In genomic region chr16:9159839-9160550, GRCh38 we compare ENCODE assay signal across 1 cellular context.
TF ChIP-seq lines count a peak whose summit lies in the region.

No MANE protein-coding gene starts in this region.

TF ChIP-seq in HEK293, 187 proteins besides CTCF, POLR2A, EP300 and RAD21 (continued from another document and continues in another):
- TF ChIP-seq ZBTB11 (tag by site-specific recombination; conservative IDR thresholded peaks at IDR 0.05; ENCODE audit: low read depth) (no peak), ZNF660 (tag by site-specific recombination; IDR thresholded peaks at IDR 0.05) (no peak), ZBTB17 (tag by site-specific recombination; IDR thresholded peaks at IDR 0.05) (peak; percentile 30; the same call in 1 of the 2 replicates), RBAK (tag by site-specific recombination; IDR thresholded peaks at IDR 0.05) (no peak), ZNF155 (tag by site-specific recombination; IDR thresholded peaks at IDR 0.05) (no peak), WT1 (tag by site-specific recombination; IDR thresholded peaks at IDR 0.05) (no peak), KLF8 (tag by site-specific recombination; IDR thresholded peaks at IDR 0.05) (no peak), IKZF3 (tag by site-specific recombination; IDR thresholded peaks at IDR 0.05) (no peak), ZBTB1 (tag by site-specific recombination; IDR thresholded peaks at IDR 0.05) (no peak), FEZF1 (tag by site-specific recombination; IDR thresholded peaks at IDR 0.05) (no peak), ZNF837 (tag by site-specific recombination; IDR thresholded peaks at IDR 0.05) (no peak), ZFP41 (tag by site-specific recombination; IDR thresholded peaks at IDR 0.05; ENCODE audit: borderline replicate concordance) (no peak), ZNF146 (tag by site-specific recombination; IDR thresholded peaks at IDR 0.05) (no peak), ZNF138 (tag by site-specific recombination; IDR thresholded peaks at IDR 0.05; ENCODE audit: borderline replicate concordance) (no peak), ZNF654 (tag by site-specific recombination; IDR thresholded peaks at IDR 0.05; ENCODE audit: low read depth) (peak; percentile 88), ZNF398 (tag by site-specific recombination; IDR thresholded peaks at IDR 0.05) (no peak), ZNF777 (tag by site-specific recombination; IDR thresholded peaks at IDR 0.05; ENCODE audit: borderline replicate concordance) (no peak), PRDM10 (tag by site-specific recombination; IDR thresholded peaks at IDR 0.05) (no peak), ZNF639 (tag by site-specific recombination; IDR thresholded peaks at IDR 0.05) (no peak), ELK4 (IDR thresholded peaks at IDR 0.05; ENCODE audit: borderline replicate concordance, low read depth, low read length) (no peak), ZNF768 (tag by site-specific recombination; IDR thresholded peaks at IDR 0.05) (no peak), KLF1 (tag by site-specific recombination; IDR thresholded peaks at IDR 0.05) (no peak), ZBTB26 (tag by site-specific recombination; optimal IDR thresholded peaks at IDR 0.05) (no peak), ZNF335 (tag by site-specific recombination; conservative IDR thresholded peaks at IDR 0.05) (peak; percentile 47; the same call in 1 of the 2 replicates), REST (tag by site-specific recombination; IDR thresholded peaks at IDR 0.05) (no peak), PRDM1 (tag by site-specific recombination; IDR thresholded peaks at IDR 0.05) (peak; percentile 33; the same call in 1 of the 2 replicates), TRIM28 (IDR thresholded peaks at IDR 0.05; ENCODE audit: borderline replicate concordance, low read length) (no peak), TCF7L2 (IDR thresholded peaks at IDR 0.05; ENCODE audit: borderline replicate concordance, low read depth, low read length) (peak; percentile 61; the same call in 1 of the 2 replicates), ZNF623 (tag by site-specific recombination; IDR thresholded peaks at IDR 0.05) (no peak), ZNF433 (tag by site-specific recombination; IDR thresholded peaks at IDR 0.05; ENCODE audit: low read depth) (no peak)
- TF ChIP-seq, protein P1, sequence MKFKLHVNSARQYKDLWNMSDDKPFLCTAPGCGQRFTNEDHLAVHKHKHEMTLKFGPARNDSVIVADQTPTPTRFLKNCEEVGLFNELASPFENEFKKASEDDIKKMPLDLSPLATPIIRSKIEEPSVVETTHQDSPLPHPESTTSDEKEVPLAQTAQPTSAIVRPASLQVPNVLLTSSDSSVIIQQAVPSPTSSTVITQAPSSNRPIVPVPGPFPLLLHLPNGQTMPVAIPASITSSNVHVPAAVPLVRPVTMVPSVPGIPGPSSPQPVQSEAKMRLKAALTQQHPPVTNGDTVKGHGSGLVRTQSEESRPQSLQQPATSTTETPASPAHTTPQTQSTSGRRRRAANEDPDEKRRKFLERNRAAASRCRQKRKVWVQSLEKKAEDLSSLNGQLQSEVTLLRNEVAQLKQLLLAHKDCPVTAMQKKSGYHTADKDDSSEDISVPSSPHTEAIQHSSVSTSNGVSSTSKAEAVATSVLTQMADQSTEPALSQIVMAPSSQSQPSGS (tag by site-specific recombination; IDR thresholded peaks at IDR 0.05; ENCODE audit: low read depth): no peak
- TF ChIP-seq, protein P2, sequence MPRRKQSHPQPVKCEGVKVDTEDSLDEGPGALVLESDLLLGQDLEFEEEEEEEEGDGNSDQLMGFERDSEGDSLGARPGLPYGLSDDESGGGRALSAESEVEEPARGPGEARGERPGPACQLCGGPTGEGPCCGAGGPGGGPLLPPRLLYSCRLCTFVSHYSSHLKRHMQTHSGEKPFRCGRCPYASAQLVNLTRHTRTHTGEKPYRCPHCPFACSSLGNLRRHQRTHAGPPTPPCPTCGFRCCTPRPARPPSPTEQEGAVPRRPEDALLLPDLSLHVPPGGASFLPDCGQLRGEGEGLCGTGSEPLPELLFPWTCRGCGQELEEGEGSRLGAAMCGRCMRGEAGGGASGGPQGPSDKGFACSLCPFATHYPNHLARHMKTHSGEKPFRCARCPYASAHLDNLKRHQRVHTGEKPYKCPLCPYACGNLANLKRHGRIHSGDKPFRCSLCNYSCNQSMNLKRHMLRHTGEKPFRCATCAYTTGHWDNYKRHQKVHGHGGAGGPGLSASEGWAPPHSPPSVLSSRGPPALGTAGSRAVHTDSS (tag by site-specific recombination; IDR thresholded peaks at IDR 0.05): no peak
